11 cellular contexts compared by ENCODE assay signal in the genomic region with DNA sequence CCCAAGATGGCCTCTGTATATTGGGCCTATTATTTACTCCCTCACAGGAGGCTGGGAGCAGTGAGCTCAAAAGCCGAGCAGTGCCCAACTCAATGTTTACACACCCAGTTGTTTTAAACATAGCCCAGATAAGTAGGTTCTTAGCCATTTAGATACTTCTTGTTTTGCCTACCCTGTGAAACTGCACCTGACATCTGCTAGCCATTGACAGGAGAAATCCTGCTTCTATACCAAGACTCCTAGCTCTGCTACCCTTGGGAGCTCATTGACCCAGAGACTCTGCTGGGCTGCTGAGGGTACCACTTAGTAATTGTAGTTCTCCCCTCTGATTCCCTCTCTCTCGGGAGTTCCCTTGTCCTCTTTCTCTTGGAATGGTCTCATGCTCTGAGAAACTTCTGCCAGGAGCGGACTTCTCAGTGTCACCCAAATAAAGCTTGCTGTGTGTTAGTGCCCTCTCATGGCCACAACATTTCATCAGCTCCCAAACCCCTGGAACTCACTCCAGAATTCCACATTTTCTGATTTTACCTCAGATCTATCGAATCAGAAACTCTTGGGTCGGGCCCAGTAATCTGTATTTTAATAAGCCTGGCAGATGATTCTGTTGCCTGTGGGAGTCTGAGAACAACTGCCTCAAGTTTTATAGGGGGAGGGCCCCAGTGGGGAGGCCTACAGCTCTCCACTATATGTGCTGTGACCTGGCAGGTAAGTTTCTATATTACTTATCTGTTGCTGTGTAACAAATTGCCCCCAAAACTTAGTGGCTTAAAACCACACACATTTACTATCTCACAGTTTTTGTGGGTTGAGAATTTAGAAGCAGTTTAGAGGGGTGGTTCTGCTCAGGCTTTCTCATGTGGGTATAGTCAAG.
DNase-seq lines count a peak whose midpoint lies in the region; ATAC-seq, FAIRE-seq and TF ChIP-seq lines count a peak whose summit lies in the region.
"Had no signal": no experiment of that assay in that cellular context is flagged by ENCODE, and none has a peak within 500 bp of the region (broad histone marks: within the 10 kb centered on the region; RNA-seq: fewer than 3 reads in every experiment).

No MANE protein-coding gene starts in this region.

- H3K4me2 ChIP-seq in Loucy (ENCODE audit: low read depth, low read length, poor library complexity, severe bottlenecking): no peak overlapping the region

- DNase-seq in D721Med (ENCODE audit: insufficient read length, low spot score) (no peak), dermis microvascular lymphatic vessel endothelial cell (ENCODE audit: low read depth in 2 of 2) (peak; percentile 10 to 57), myocyte (ENCODE audit: low read depth) (peak; percentile 31), NCI-H774 (lab: John Stamatoyannopoulos, UW) (no peak)
- DNase-seq: activated CD4-positive, alpha-beta T cell treated with anti-CD3 and anti-CD28 coated beads for 48 hours; central memory CD4-positive, alpha-beta T cell; NCI-H1694 had no signal

- ATAC-seq in HG03571 (IDR thresholded peaks at IDR 0.05; ENCODE audit: unreplicated experiment) (no peak), HG02610 (IDR thresholded peaks at IDR 0.05; ENCODE audit: unreplicated experiment) (no peak), HG03097 (IDR thresholded peaks at IDR 0.05; ENCODE audit: low FRiP score, unreplicated experiment) (no peak)

- no peak for FAIRE-seq in D721Med (lab: Jason Lieb, UNC)

- no peaks in the 10 kb centered on the region for H3K79me2 ChIP-seq in Loucy (ENCODE audit: insufficient read depth, low read length)

- no peaks in the 10 kb centered on the region for H3K9me3 ChIP-seq in Loucy (ENCODE audit: insufficient read depth, low read depth, low read length)

- no peaks in the 10 kb centered on the region for H3K36me3 ChIP-seq in Loucy (ENCODE audit: insufficient read depth, low read length)

- peak overlapping the region; percentile 35; the same call in 1 of the 2 replicates for H2AFZ ChIP-seq in Loucy (ENCODE audit: low read length)

- H3K9me2 ChIP-seq in Loucy (replicated peaks; ENCODE audit: low read depth, low read length): no peaks in the 10 kb centered on the region

- no peaks in the 10 kb centered on the region for H3K4me1 ChIP-seq in Loucy (ENCODE audit: insufficient read depth, low read length, poor library complexity, severe bottlenecking)

- H3K9ac ChIP-seq in Loucy (ENCODE audit: low read depth, low read length, poor library complexity, severe bottlenecking): no peak overlapping the region

- no peaks in the 10 kb centered on the region for H4K20me1 ChIP-seq in Loucy (ENCODE audit: insufficient read depth, low read length, poor library complexity, severe bottlenecking)

- H3K27me3 ChIP-seq in Loucy (ENCODE audit: insufficient read depth, low read length, poor library complexity, severe bottlenecking): no peaks in the 10 kb centered on the region

- TF ChIP-seq CTCF in D721Med (IDR thresholded peaks at IDR 0.05; ENCODE audit: insufficient read depth, missing control alignments): peak; percentile 53
- TF ChIP-seq CTCF in Loucy (conservative IDR thresholded peaks at IDR 0.05; ENCODE audit: low read length): peak; percentile 51

- no peaks in the 10 kb centered on the region for H3F3A ChIP-seq in Loucy (ENCODE audit: low read depth)

- no peak overlapping the region for H3K4me3 ChIP-seq in Loucy (ENCODE audit: low read length, poor library complexity, severe bottlenecking)

Comparison
In these comparisons a context has a peak if more than half of its experiments do, and no peak if none do; other contexts are left out.
1. DNase-seq: peak in dermis microvascular lymphatic vessel endothelial cell (2 of 2) and myocyte (single experiment); none in D721Med (single experiment) and NCI-H774 (single experiment).